12 cellular contexts compared by ENCODE assay signal in genomic region chr11:121575963-121576290, GRCh38.
DNase-seq lines count a peak whose midpoint lies in the region; ATAC-seq, FAIRE-seq and TF ChIP-seq lines count a peak whose summit lies in the region.
"Had no signal": no experiment of that assay in that cellular context is flagged by ENCODE, and none has a peak within 500 bp of the region (broad histone marks: within the 10 kb centered on the region; RNA-seq: fewer than 3 reads in every experiment).

No MANE protein-coding gene starts in this region.

- peaks cover 100% of the 10 kb centered on the region for H3K36me3 ChIP-seq in DOHH2 (ENCODE audit: control insufficient read depth, low read length)

- FAIRE-seq in urothelium cell line (lab: Jason Lieb, UNC), result no peak
- FAIRE-seq: islet of Langerhans, TTC549 had no signal

- H3K79me2 ChIP-seq in DOHH2 (ENCODE audit: control insufficient read depth, low read length), result peaks cover 12% of the 10 kb centered on the region

- H4K20me1 ChIP-seq in DOHH2 (ENCODE audit: control insufficient read depth, insufficient read depth, low read depth, low read length), result no peaks in the 10 kb centered on the region

- no peaks in the 10 kb centered on the region for H3K9me2 ChIP-seq in DOHH2 (replicated peaks; ENCODE audit: control insufficient read depth, low read length)

- H3K4me3 ChIP-seq in DOHH2 (ENCODE audit: low read length), result no peak overlapping the region

- no peak for TF ChIP-seq CTCF in DOHH2 (IDR thresholded peaks at IDR 0.05; ENCODE audit: low read depth, low read length, poor library complexity, severe bottlenecking)

- no peaks in the 10 kb centered on the region for H3K9me3 ChIP-seq in DOHH2 (ENCODE audit: control insufficient read depth, insufficient read depth, low read length)

- no peak overlapping the region for H3K4me2 ChIP-seq in DOHH2 (ENCODE audit: low read length)

- H3K27ac ChIP-seq in DOHH2 (ENCODE audit: low read depth, low read length), result peak overlapping the region; percentile 14; the same call in 1 of the 2 replicates

- H3F3A ChIP-seq in DOHH2 (ENCODE audit: control insufficient read depth, insufficient read depth), result peaks cover 3% of the 10 kb centered on the region; the same call in 1 of the 2 replicates

- no peaks in the 10 kb centered on the region for H3K27me3 ChIP-seq in DOHH2 (ENCODE audit: control insufficient read depth, low read length)

- DNase-seq in left kidney (ENCODE audit: low read depth, low spot score), result peak; percentile 14
- no peak for DNase-seq in activated CD4-positive, CD25-positive, alpha-beta regulatory T cell treated with anti-CD3 and anti-CD28 coated beads, Interleukin-2, amount 50 U/mL, for 72 hours
- no peak for DNase-seq in left lobe of liver (ENCODE audit: low spot score)
- no peak for DNase-seq in urothelium cell line (ENCODE audit: low spot score)
- DNase-seq in NCI-H1930 (lab: John Stamatoyannopoulos, UW), result no peak
- DNase-seq: activated naive CD4-positive, alpha-beta T cell treated with Interleukin-2 at 50 U/mL for 16 hours; NCI-H1092 treated with DMSO at 0.1 percent for 48 hours had no signal

- ATAC-seq in GM21390 (IDR thresholded peaks at IDR 0.05; ENCODE audit: unreplicated experiment), result peak; percentile 33
- peak; percentile 8 for ATAC-seq in HG03139 (IDR thresholded peaks at IDR 0.05; ENCODE audit: unreplicated experiment)
- ATAC-seq in left lobe of liver, result no peak

- H3K4me1 ChIP-seq in DOHH2 (ENCODE audit: control insufficient read depth, low read length), result peaks cover 65% of the 10 kb centered on the region
